Comparison of ENCODE assay signal across 8 cellular contexts in genomic region chr3:5122030-5122740, GRCh38. TPM values are rescaled to one million over a fixed set of nuclear protein-coding genes. Genes with fewer than 3 reads are reported as not detected.
DNase-seq lines count a peak whose midpoint lies in the region; ATAC-seq and TF ChIP-seq lines count a peak whose summit lies in the region.

Gene ARL8B (plus strand): TSS chr3:5122292. CDS start chr3:5122466, 174 bp downstream.

- peak; percentile 99 for TF ChIP-seq CTCF in DND-41 (IDR thresholded peaks at IDR 0.05; ENCODE audit: borderline replicate concordance, extremely low read depth, low read length, poor library complexity, severe bottlenecking)
- peak; percentile 99 for TF ChIP-seq CTCF in IMR-90 (conservative IDR thresholded peaks at IDR 0.05; ENCODE audit: low read depth, low read length)

- H3K4me3 Mint-ChIP-seq in activated T-helper 1 cell treated with anti-CD3 and anti-CD28 coated beads, Interleukin-12 subunit alpha, Interleukin-12 subunit beta, Interleukin-2, Interleukin-4 antibody, amounts not matched to agents 30 ng/mL and 10 ng/mL and 1 ng/mL, durations not matched to agents 14 hours and 24 hours and 36 hours: peak within 1 kb of the TSS; percentile 88
- peak within 1 kb of the TSS; percentile 81 to 96 (median 88) for H3K4me3 Mint-ChIP-seq in naive thymus-derived CD4-positive, alpha-beta T cell
- H3K4me3 Mint-ChIP-seq in stimulated activated memory B cell treated with anti-CD40 and anti-IgM and Interleukin-4, amounts not matched to agents 10 μg/mL and 1 μg/mL and 100 μg/mL, for 72 hours: peak within 1 kb of the TSS; percentile 96

- H3K27me3 ChIP-seq in DND-41 (ENCODE audit: insufficient read depth, low read length, poor library complexity): no peaks in the 10 kb centered on the region
- H3K27me3 ChIP-seq in IMR-90 (ENCODE audit: control insufficient read depth, insufficient read depth, low read length): no peaks in the 10 kb centered on the region
- H3K27me3 ChIP-seq in naive thymus-derived CD4-positive, alpha-beta T cell (ENCODE audit: control insufficient read depth in 2 of 2, insufficient read depth in 2 of 2, low read length in 2 of 2): no peaks in the 10 kb centered on the region

- H3K23ac ChIP-seq in IMR-90 (ENCODE audit: low read depth, low read length): peak within 1 kb of the TSS; percentile 84; the same call in 1 of the 2 replicates

- H3K9me3 Mint-ChIP-seq in activated T-helper 1 cell treated with anti-CD3 and anti-CD28 coated beads, Interleukin-12 subunit alpha, Interleukin-12 subunit beta, Interleukin-2, Interleukin-4 antibody, amounts not matched to agents 30 ng/mL and 10 ng/mL and 1 ng/mL, durations not matched to agents 14 hours and 24 hours and 36 hours: no peaks in the 10 kb centered on the region
- no peaks in the 10 kb centered on the region for H3K9me3 Mint-ChIP-seq in naive thymus-derived CD4-positive, alpha-beta T cell
- H3K9me3 Mint-ChIP-seq in stimulated activated memory B cell treated with anti-CD40 and anti-IgM and Interleukin-4, amounts not matched to agents 10 μg/mL and 1 μg/mL and 100 μg/mL, for 72 hours: no peaks in the 10 kb centered on the region

- H3K9me3 ChIP-seq in DND-41 (ENCODE audit: insufficient read depth, low read length, severe bottlenecking): no peaks in the 10 kb centered on the region
- no peaks in the 10 kb centered on the region for H3K9me3 ChIP-seq in IMR-90 (ENCODE audit: control insufficient read depth, insufficient read depth, low read length)
- H3K9me3 ChIP-seq in naive thymus-derived CD4-positive, alpha-beta T cell (ENCODE audit: control insufficient read depth in 2 of 3, low read length in 3 of 3): no peaks in the 10 kb centered on the region

- peak within 1 kb of the TSS; percentile 70 for H2BK5ac ChIP-seq in IMR-90 (ENCODE audit: low read depth, low read length, poor library complexity, severe bottlenecking)

- ATAC-seq in DND-41 (ENCODE audit: insufficient read depth, low read depth) (peak; percentile 95), GM21528 (IDR thresholded peaks at IDR 0.05; ENCODE audit: low FRiP score, unreplicated experiment) (peak; percentile 97), IMR-90 (ENCODE audit: low read depth) (peak; percentile 100)
- peak; percentile 100 for ATAC-seq in naive thymus-derived CD4-positive, alpha-beta T cell
- ATAC-seq in stimulated activated memory B cell treated with anti-CD40 and anti-IgM and Interleukin-4, amounts not matched to agents 10 μg/mL and 1 μg/mL and 100 μg/mL, for 72 hours: peak; percentile 98

- CTCF ChIA-PET in IMR-90 (lab: Yijun Ruan, JAX): no interaction called here
- CTCF ChIA-PET in naive thymus-derived CD4-positive, alpha-beta T cell (lab: Charles Lee): interaction anchor here (0.5 to 1.8 kb wide), 5 partner anchors 11 to 607 kb away, joined by 3 to 6 read pairs (median 4); partner anchors contain the start of gene BHLHE40

- H3K36me3 Mint-ChIP-seq in activated T-helper 1 cell treated with anti-CD3 and anti-CD28 coated beads, Interleukin-12 subunit alpha, Interleukin-12 subunit beta, Interleukin-2, Interleukin-4 antibody, amounts not matched to agents 30 ng/mL and 10 ng/mL and 1 ng/mL, durations not matched to agents 14 hours and 24 hours and 36 hours (ENCODE audit: low read depth): peaks cover 9% of the 10 kb centered on the region
- H3K36me3 Mint-ChIP-seq in naive thymus-derived CD4-positive, alpha-beta T cell: peaks cover 0 to 3% (median under 1%) of the 10 kb centered on the region in 5 donors
- H3K36me3 Mint-ChIP-seq in stimulated activated memory B cell treated with anti-CD40 and anti-IgM and Interleukin-4, amounts not matched to agents 10 μg/mL and 1 μg/mL and 100 μg/mL, for 72 hours: peaks cover 13% of the 10 kb centered on the region

- 0% methylated on average over 49 of the region's 74 CpGs; no CpG with 5 or more reads in 1 of the 2 experiments for WGBS in IMR-90 (ENCODE audit: extremely low coverage in 2 of 2, insufficient read length in 1 of 2), 2 experiments

- H3K4me1 ChIP-seq in DND-41 (ENCODE audit: insufficient read depth, low read length) (peaks cover 45% of the 10 kb centered on the region), IMR-90 (ENCODE audit: control insufficient read depth, insufficient read depth, low read length) (peaks cover 2% of the 10 kb centered on the region; the same call in 1 of the 2 replicates)
- H3K4me1 ChIP-seq in naive thymus-derived CD4-positive, alpha-beta T cell (ENCODE audit: control insufficient read depth in 2 of 2, insufficient read depth in 2 of 2, low read length in 2 of 2): peaks cover 22% of the 10 kb centered on the region in 2 donors

- peaks cover 40% of the 10 kb centered on the region for H3K4me1 Mint-ChIP-seq in activated T-helper 1 cell treated with anti-CD3 and anti-CD28 coated beads, Interleukin-12 subunit alpha, Interleukin-12 subunit beta, Interleukin-2, Interleukin-4 antibody, amounts not matched to agents 30 ng/mL and 10 ng/mL and 1 ng/mL, durations not matched to agents 14 hours and 24 hours and 36 hours (ENCODE audit: low read depth)
- peaks cover 25 to 54% (median 47%) of the 10 kb centered on the region in 7 donors for H3K4me1 Mint-ChIP-seq in naive thymus-derived CD4-positive, alpha-beta T cell
- peaks cover 41% of the 10 kb centered on the region for H3K4me1 Mint-ChIP-seq in stimulated activated memory B cell treated with anti-CD40 and anti-IgM and Interleukin-4, amounts not matched to agents 10 μg/mL and 1 μg/mL and 100 μg/mL, for 72 hours

- POLR2A ChIA-PET in IMR-90 (lab: Charles Lee; ENCODE audit: unreplicated experiment): no interaction called here
- POLR2A ChIA-PET in naive thymus-derived CD4-positive, alpha-beta T cell (lab: Charles Lee): interaction anchor here (1.1 to 2.7 kb wide), 5 partner anchors 15 to 75 kb away, joined by 3 to 14 read pairs (median 4); partner anchors contain the start of gene EDEM1

- no TSS peak for BruUV-seq in IMR-90 (replicated peaks; lab: Mats Ljungman, UMichigan)

- H2AFZ ChIP-seq in DND-41 (ENCODE audit: low read depth, low read length) (peak within 1 kb of the TSS; percentile 73), IMR-90 (replicated peaks; ENCODE audit: low read length, poor library complexity) (peak within 1 kb of the TSS; percentile 97)

- peak within 1 kb of the TSS; percentile 76 for H3K4me2 ChIP-seq in DND-41 (ENCODE audit: insufficient read depth, low read length)
- H3K4me2 ChIP-seq in IMR-90 (ENCODE audit: low read depth, low read length): peak within 1 kb of the TSS; percentile 100

- peak; percentile 62 for TF ChIP-seq RAD21 in IMR-90 (IDR thresholded peaks at IDR 0.05; ENCODE audit: low read length)

- H4K5ac ChIP-seq in IMR-90 (ENCODE audit: low read depth, low read length): peak within 1 kb of the TSS; percentile 13

- H2AK5ac ChIP-seq in IMR-90 (ENCODE audit: low read depth, low read length): peak within 1 kb of the TSS; percentile 47; the same call in 1 of the 2 replicates

- H3K4ac ChIP-seq in IMR-90 (ENCODE audit: low read depth, low read length): peak within 1 kb of the TSS; percentile 64

- H3K14ac ChIP-seq in IMR-90 (replicated peaks; ENCODE audit: low read depth, low read length): peak within 1 kb of the TSS; percentile 87

- intact Hi-C loops in IMR-90 (cut with micrococcal nuclease): loop anchor here (1.0 to 5.0 kb wide), 5 partner anchors 65 to 465 kb away; partner anchors contain the start of genes BHLHE40 and EDEM1
- intact Hi-C loops in activated T-helper 1 cell treated with anti-CD3 and anti-CD28 coated beads, Interleukin-12 subunit alpha, Interleukin-12 subunit beta, Interleukin-2, Interleukin-4 antibody, amounts not matched to agents 30 ng/mL and 10 ng/mL and 1 ng/mL, durations not matched to agents 14 hours and 24 hours and 36 hours (cut with micrococcal nuclease): loop anchor here (1.0 to 10.0 kb wide), 12 partner anchors 65 to 1940 kb away; partner anchors contain the start of genes EDEM1, ITPR1, SETMAR and SUMF1
- intact Hi-C loops in naive thymus-derived CD4-positive, alpha-beta T cell (cut with micrococcal nuclease): loop anchor here (1.0 to 5.0 kb wide), 16 partner anchors 14 to 1996 kb away; partner anchors contain the start of genes BHLHE40 (in 2 of the 2), CRBN (in 2 of the 2), EDEM1 (in 2 of the 2) and ITPR1 (in 2 of the 2)

- peaks cover 0 to 20% of the 10 kb centered on the region in 2 experiments; a peak in 2 of 4 replicates for H3K79me1 ChIP-seq in IMR-90 (ENCODE audit: low read depth in 1 of 2, low read length in 2 of 2)

- DNase-seq in DND-41: peak; percentile 92
- peak; percentile 83 for DNase-seq in IMR-90
- peak; percentile 89 for DNase-seq in RPMI7951 (ENCODE audit: low read depth)
- peak; percentile 90 for DNase-seq in activated T-helper 1 cell treated with anti-CD3 and anti-CD28 coated beads, Interleukin-12 subunit alpha, Interleukin-12 subunit beta, Interleukin-2, Interleukin-4 antibody, amounts not matched to agents 30 ng/mL and 10 ng/mL and 1 ng/mL, durations not matched to agents 14 hours and 24 hours and 36 hours (ENCODE audit: low spot score)
- peak; percentile 89 for DNase-seq in fibroblast of gingiva (ENCODE audit: low read depth)
- DNase-seq in naive thymus-derived CD4-positive, alpha-beta T cell: peak; percentile 82 to 97 (median 89)

- H3K27me3 Mint-ChIP-seq in activated T-helper 1 cell treated with anti-CD3 and anti-CD28 coated beads, Interleukin-12 subunit alpha, Interleukin-12 subunit beta, Interleukin-2, Interleukin-4 antibody, amounts not matched to agents 30 ng/mL and 10 ng/mL and 1 ng/mL, durations not matched to agents 14 hours and 24 hours and 36 hours (ENCODE audit: insufficient read depth): no peaks in the 10 kb centered on the region
- no peaks in the 10 kb centered on the region for H3K27me3 Mint-ChIP-seq in naive thymus-derived CD4-positive, alpha-beta T cell
- no peaks in the 10 kb centered on the region for H3K27me3 Mint-ChIP-seq in stimulated activated memory B cell treated with anti-CD40 and anti-IgM and Interleukin-4, amounts not matched to agents 10 μg/mL and 1 μg/mL and 100 μg/mL, for 72 hours

- H3K56ac ChIP-seq in IMR-90 (ENCODE audit: extremely low read depth, insufficient read depth, low read length): peak within 1 kb of the TSS; percentile 50; the same call in 1 of the 2 replicates

- no peak within 1 kb of the TSS for H2BK20ac ChIP-seq in IMR-90 (ENCODE audit: low read depth, low read length)

- peaks cover 34% of the 10 kb centered on the region for H4K20me1 ChIP-seq in DND-41 (ENCODE audit: insufficient read depth, low read length)
- peaks cover 37% of the 10 kb centered on the region for H4K20me1 ChIP-seq in IMR-90 (ENCODE audit: insufficient read depth, low read length)

- peak within 1 kb of the TSS; percentile 43 for H4K91ac ChIP-seq in IMR-90 (ENCODE audit: insufficient read depth, low read depth, low read length)

- H3K18ac ChIP-seq in IMR-90 (ENCODE audit: low read depth, low read length): no peak within 1 kb of the TSS

- peaks cover 15% of the 10 kb centered on the region for H3K36me3 ChIP-seq in DND-41 (ENCODE audit: insufficient read depth, low read length)
- H3K36me3 ChIP-seq in IMR-90 (ENCODE audit: control insufficient read depth, insufficient read depth, low read length): no peaks in the 10 kb centered on the region
- H3K36me3 ChIP-seq in naive thymus-derived CD4-positive, alpha-beta T cell (ENCODE audit: control insufficient read depth in 2 of 3, insufficient read depth in 3 of 3, low read length in 3 of 3): peaks cover 0 to 6% (median 0%) of the 10 kb centered on the region in 3 experiments

- H3K27ac Mint-ChIP-seq in activated T-helper 1 cell treated with anti-CD3 and anti-CD28 coated beads, Interleukin-12 subunit alpha, Interleukin-12 subunit beta, Interleukin-2, Interleukin-4 antibody, amounts not matched to agents 30 ng/mL and 10 ng/mL and 1 ng/mL, durations not matched to agents 14 hours and 24 hours and 36 hours: peak within 1 kb of the TSS; percentile 87
- H3K27ac Mint-ChIP-seq in naive thymus-derived CD4-positive, alpha-beta T cell: peak within 1 kb of the TSS; percentile 79 to 96 (median 88)
- peak within 1 kb of the TSS; percentile 99 for H3K27ac Mint-ChIP-seq in stimulated activated memory B cell treated with anti-CD40 and anti-IgM and Interleukin-4, amounts not matched to agents 10 μg/mL and 1 μg/mL and 100 μg/mL, for 72 hours

- peak; percentile 91 for TF ChIP-seq POLR2A in IMR-90 (IDR thresholded peaks at IDR 0.05; ENCODE audit: low read depth, low read length)

- peaks cover 51% of the 10 kb centered on the region for H3K79me2 ChIP-seq in DND-41 (ENCODE audit: insufficient read depth, low read length)

- H3K4me3 ChIP-seq in DND-41 (ENCODE audit: low read depth in 1 of 2, low read length in 2 of 2) (peak within 1 kb of the TSS; percentile 76 to 100), IMR-90 (ENCODE audit: insufficient read depth, low read depth, low read length) (peak within 1 kb of the TSS; percentile 92)
- H3K4me3 ChIP-seq in naive thymus-derived CD4-positive, alpha-beta T cell (ENCODE audit: low read length): peak within 1 kb of the TSS; percentile 92

- H3K9ac ChIP-seq in DND-41 (ENCODE audit: low read depth, low read length): peak within 1 kb of the TSS; percentile 89
- H3K9ac ChIP-seq in IMR-90 (ENCODE audit: low read depth, low read length): peak within 1 kb of the TSS; percentile 81

- peak within 1 kb of the TSS; percentile 98 for H2AK9ac ChIP-seq in IMR-90 (replicated peaks; ENCODE audit: low read depth, low read length, poor library complexity)

- dilution Hi-C loops in IMR-90 (cut with HindIII; ENCODE audit: low sequenced_read_pairs, unreplicated experiment): no loop called here

- H3K9me1 ChIP-seq in IMR-90 (ENCODE audit: insufficient read depth, low read length): 0 out of 2 replicates have a peak, but pooled peaks cover 3% of the 10 kb centered on the region

- in situ Hi-C loops in IMR-90 (cut with MboI; ENCODE audit: low sequenced_read_pairs): loop anchor here (10.0 kb wide), 1 partner anchor 137 kb away; no protein-coding TSS in a partner anchor

- peak within 1 kb of the TSS in 1 of 2 experiments; percentile 63 for H4K8ac ChIP-seq in IMR-90 (ENCODE audit: low read depth in 2 of 2, low read length in 2 of 2)

- H2BK120ac ChIP-seq in IMR-90 (ENCODE audit: low read depth, low read length): no peak within 1 kb of the TSS

- H2BK15ac ChIP-seq in IMR-90 (ENCODE audit: low read depth, low read length): no peak within 1 kb of the TSS

- peak within 1 kb of the TSS; percentile 84 for H3K27ac ChIP-seq in DND-41 (ENCODE audit: low read length)
- H3K27ac ChIP-seq in IMR-90 (ENCODE audit: insufficient read depth, low read length): peak within 1 kb of the TSS; percentile 86
- H3K27ac ChIP-seq in naive thymus-derived CD4-positive, alpha-beta T cell (ENCODE audit: low read depth, low read length): peak within 1 kb of the TSS; percentile 88

RNA-seq across cellular contexts. Expression of gene ARL8B, which starts in this region (rescaled TPM):
- 47.0 and 62.5 TPM in 2 replicates for total RNA-seq in IMR-90 (2012; rRNA removed)
- 23.8 and 32.3 TPM in 2 replicates for polyA plus RNA-seq in IMR-90 (2012; rRNA removed)
- polyA plus RNA-seq in IMR-90 (2012; cell fraction: cytosol; rRNA removed): 13.0 and 20.9 TPM in 2 replicates
- polyA plus RNA-seq in IMR-90 (2012; cell fraction: nucleus; rRNA removed; ENCODE audit: low replicate concordance): 17.4 and 28.8 TPM in 2 replicates
- 50.8 and 65.8 TPM in 2 replicates for total RNA-seq in RPMI7951 (2014; rRNA removed; shearing (Covaris generic))
- 43.4 and 51.0 TPM in 2 replicates for total RNA-seq in activated T-helper 1 cell treated with anti-CD3 and anti-CD28 coated beads, Interleukin-12 subunit alpha, Interleukin-12 subunit beta, Interleukin-2, Interleukin-4 antibody, amounts not matched to agents 30 ng/mL and 10 ng/mL and 1 ng/mL, durations not matched to agents 14 hours and 24 hours and 36 hours
- total RNA-seq in naive thymus-derived CD4-positive, alpha-beta T cell: 10 to 100 TPM; 43.7 to 61.6 (median 48.4) TPM
- 10 to 100 TPM; 43.7 to 66.1 TPM for polyA plus RNA-seq in naive thymus-derived CD4-positive, alpha-beta T cell

Comparison
In these comparisons a context has a peak if more than half of its experiments do, and no peak if none do; other contexts are left out.
1. Peak in every context shown above with its lines: DNase-seq, ATAC-seq, H3K4me3 ChIP-seq and H3K27ac ChIP-seq.